ENCODE assay signal across 27 cellular contexts in the genomic region with DNA sequence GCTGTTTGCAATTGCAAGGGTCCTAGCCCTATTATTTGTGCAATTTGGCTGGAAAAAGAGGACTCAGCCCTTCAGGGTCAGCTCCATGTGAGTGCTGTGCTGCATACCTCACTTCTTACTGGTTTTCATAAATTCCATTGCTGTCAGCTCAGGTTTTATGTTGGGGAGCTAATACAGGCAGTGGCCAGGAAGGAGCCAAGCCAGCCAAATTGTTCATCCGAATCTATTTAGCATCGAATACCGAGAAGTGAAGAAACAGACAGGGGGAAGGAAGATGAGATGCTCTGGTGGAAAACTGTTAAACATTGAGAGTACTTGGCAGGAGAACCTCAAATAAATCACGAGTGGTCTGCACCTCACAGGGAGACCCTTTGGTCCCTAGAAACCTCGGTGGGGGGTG.
DNase-seq lines count a peak whose midpoint lies in the region; ATAC-seq and TF ChIP-seq lines count a peak whose summit lies in the region.
"Had no signal": no experiment of that assay in that cellular context is flagged by ENCODE, and none has a peak within 500 bp of the region (broad histone marks: within the 10 kb centered on the region; RNA-seq: fewer than 3 reads in every experiment).

No MANE protein-coding gene starts in this region.

- H3K4me3 Mint-ChIP-seq in natural killer cell treated with Interleukin-12 subunit alpha and Interleukin-12 subunit beta and Interleukin-15 and Interleukin-18, amount 100 ng/mL, for 72 hours: no peak overlapping the region
- H3K4me3 Mint-ChIP-seq: mesothelial cell of epicardium; naive thymus-derived CD8-positive, alpha-beta T cell; T-helper 17 cell had no signal

- no peaks in the 10 kb centered on the region for H3K36me3 Mint-ChIP-seq in natural killer cell treated with Interleukin-12 subunit alpha and Interleukin-12 subunit beta and Interleukin-15 and Interleukin-18, amount 100 ng/mL, for 72 hours
- H3K36me3 Mint-ChIP-seq: mesothelial cell of epicardium had no signal

- no peaks in the 10 kb centered on the region for H3K9me3 Mint-ChIP-seq in natural killer cell treated with Interleukin-12 subunit alpha and Interleukin-12 subunit beta and Interleukin-15 and Interleukin-18, amount 100 ng/mL, for 72 hours

- H3K9me2 ChIP-seq in GM23248 (ENCODE audit: insufficient read depth): no peaks in the 10 kb centered on the region
- no peaks in the 10 kb centered on the region for H3K9me2 ChIP-seq in hepatocyte (replicated peaks; ENCODE audit: insufficient read depth)

- H3K36me3 ChIP-seq in GM23248 (ENCODE audit: low read depth) (no peaks in the 10 kb centered on the region), brain microvascular endothelial cell (replicated peaks) (no peaks in the 10 kb centered on the region), hepatocyte (replicated peaks; ENCODE audit: insufficient read depth, low read depth) (no peaks in the 10 kb centered on the region)
- H3K36me3 ChIP-seq: BE2C, HAP-1, heart left ventricle, left lung, stomach, tibial nerve had no signal

- no peak for ATAC-seq in natural killer cell treated with Interleukin-12 subunit alpha and Interleukin-12 subunit beta and Interleukin-15 and Interleukin-18, amount 100 ng/mL, for 72 hours
- ATAC-seq: heart left ventricle; left lung; naive thymus-derived CD8-positive, alpha-beta T cell; sciatic nerve; T-helper 17 cell had no signal

- CTCF ChIA-PET in AG04450 (lab: Charles Lee): interaction anchor here (0.7 kb wide), 1 partner anchor 18 kb away, joined by 3 read pairs; no protein-coding TSS in a partner anchor

- in situ Hi-C loops in GM23248 (cut with MboI) (no loop called here), brain microvascular endothelial cell (cut with HindIII; ENCODE audit: low pct_ligation_motif_present, low sequenced_read_pairs) (no loop called here)

- H3K4me1 Mint-ChIP-seq in natural killer cell treated with Interleukin-12 subunit alpha and Interleukin-12 subunit beta and Interleukin-15 and Interleukin-18, amount 100 ng/mL, for 72 hours (ENCODE audit: low read depth in 2 of 2): peaks cover 0 to 2% of the 10 kb centered on the region in 2 donors
- H3K4me1 Mint-ChIP-seq: naive thymus-derived CD8-positive, alpha-beta T cell; T-helper 17 cell had no signal

- peaks cover 0 to 2% of the 10 kb centered on the region in 2 donors for H3K27me3 Mint-ChIP-seq in natural killer cell treated with Interleukin-12 subunit alpha and Interleukin-12 subunit beta and Interleukin-15 and Interleukin-18, amount 100 ng/mL, for 72 hours
- H3K27me3 Mint-ChIP-seq: T-helper 17 cell had no signal

- intact Hi-C loops in posterior vena cava (cut with DNase I): no loop called here

- peaks cover 12% of the 10 kb centered on the region; the same call in 1 of the 2 replicates for H3F3A ChIP-seq in GM23248 (ENCODE audit: insufficient read depth)

- POLR2A ChIA-PET in AG04450 (lab: Yijun Ruan, JAX): interaction anchor here (0.8 kb wide), 1 partner anchor 9 kb away, joined by 3 read pairs; no protein-coding TSS in a partner anchor

- H3K79me2 ChIP-seq in GM23248 (ENCODE audit: insufficient read depth): no peaks in the 10 kb centered on the region
- H3K79me2 ChIP-seq in hepatocyte: no peaks in the 10 kb centered on the region

- no peak overlapping the region for H3K27ac ChIP-seq in AG04450 (ENCODE audit: low read depth, low read length)
- H3K27ac ChIP-seq in GM23248: peak overlapping the region; percentile 36
- peak overlapping the region; percentile 17 for H3K27ac ChIP-seq in brain microvascular endothelial cell
- H3K27ac ChIP-seq in hepatocyte: no peak overlapping the region
- H3K27ac ChIP-seq: 22Rv1, heart left ventricle, left lung, stomach, tibial nerve had no signal

- H3K9me3 ChIP-seq in AG04450 (ENCODE audit: control insufficient read depth, insufficient read depth, low read length) (no peaks in the 10 kb centered on the region), GM23248 (ENCODE audit: low read depth) (no peaks in the 10 kb centered on the region), hepatocyte (ENCODE audit: low read depth) (no peaks in the 10 kb centered on the region)
- H3K9me3 ChIP-seq: BE2C, HAP-1 had no signal

- no peak overlapping the region for H3K4me3 ChIP-seq in AG04450 (ENCODE audit: low read depth, low read length)
- 0 out of 2 replicates have a peak overlapping the region, but pooled peaks have one; percentile 8 for H3K4me3 ChIP-seq in GM23248
- no peak overlapping the region for H3K4me3 ChIP-seq in brain microvascular endothelial cell (ENCODE audit: low read depth, low read length)
- no peak overlapping the region for H3K4me3 ChIP-seq in hepatocyte
- H3K4me3 ChIP-seq: HAP-1, heart left ventricle, left lung, stomach, tibial nerve had no signal

- H4K20me1 ChIP-seq in GM23248 (ENCODE audit: insufficient read depth) (no peaks in the 10 kb centered on the region), hepatocyte (ENCODE audit: insufficient read depth, poor library complexity, severe bottlenecking) (no peaks in the 10 kb centered on the region)

- H3K9ac ChIP-seq in GM23248: peak overlapping the region; percentile 45

- H3K27me3 ChIP-seq in AG04450 (ENCODE audit: control insufficient read depth, insufficient read depth, low read length): no peaks in the 10 kb centered on the region
- no peaks in the 10 kb centered on the region for H3K27me3 ChIP-seq in GM23248 (replicated peaks; ENCODE audit: insufficient read depth)
- no peaks in the 10 kb centered on the region for H3K27me3 ChIP-seq in brain microvascular endothelial cell (replicated peaks)
- no peaks in the 10 kb centered on the region for H3K27me3 ChIP-seq in hepatocyte
- H3K27me3 ChIP-seq: BE2C, heart left ventricle, left lung, stomach, tibial nerve had no signal

- TF ChIP-seq CTCF in AG04450 (IDR thresholded peaks at IDR 0.05; ENCODE audit: low read depth, low read length): no peak
- TF ChIP-seq CTCF in brain microvascular endothelial cell (IDR thresholded peaks at IDR 0.05; ENCODE audit: low read depth, low read length, missing control alignments): no peak
- TF ChIP-seq CTCF in hepatocyte (IDR thresholded peaks at IDR 0.05; ENCODE audit: poor library complexity): no peak

- H2AFZ ChIP-seq in GM23248: peak overlapping the region; percentile 40
- no peak overlapping the region for H2AFZ ChIP-seq in hepatocyte

- DNase-seq in AG04450 (ENCODE audit: low read depth, low spot score) (peak; percentile 47), GM23248 (peak; percentile 83), brain microvascular endothelial cell (peak; percentile 53), kidney tubule cell (ENCODE audit: low spot score) (peak; percentile 45), posterior vena cava (ENCODE audit: low spot score) (no peak), hepatocyte (ENCODE audit: low spot score) (no peak), inferior parietal cortex (ENCODE audit: extremely low spot score) (no peak)
- DNase-seq in natural killer cell treated with Interleukin-12 subunit alpha and Interleukin-12 subunit beta and Interleukin-15 and Interleukin-18, amount 100 ng/mL, for 72 hours (ENCODE audit: low spot score): no peak
- DNase-seq: activated gamma-delta T cell; activated T-cell treated with anti-CD3 and anti-CD28 coated beads, Interleukin-2, amount 50 U/mL, for 1 hour; BE2C; cortex of kidney; heart left ventricle; Kasumi-1; left lung; naive thymus-derived CD8-positive, alpha-beta T cell; NCI-H1048; NCI-H1930; NCI-H69; stimulated activated CD4-positive, alpha-beta T cell treated with anti-CD3 and anti-CD28 coated beads, Interleukin-15, amount 100 ng/mL, for 24 hours; stomach; T-helper 17 cell had no signal

- 2 to 14% methylated on average over 5 of the region's 5 CpGs for WGBS in GM23248 (ENCODE audit: low coverage in 1 of 2, low lambda C conversion rate in 2 of 2, missing lambda C conversion rate in 2 of 2), 2 experiments
- WGBS in hepatocyte (ENCODE audit: low lambda C conversion rate, missing lambda C conversion rate): 69% methylated on average over 5 of the region's 5 CpGs

- peaks cover 16% of the 10 kb centered on the region for H3K4me1 ChIP-seq in GM23248 (ENCODE audit: insufficient read depth)
- no peaks in the 10 kb centered on the region for H3K4me1 ChIP-seq in hepatocyte (ENCODE audit: insufficient read depth)
- H3K4me1 ChIP-seq: BE2C, HAP-1, heart left ventricle, left lung, stomach, tibial nerve had no signal

- peak overlapping the region; percentile 58 for H3K4me2 ChIP-seq in GM23248 (ENCODE audit: unreplicated experiment)
- H3K4me2 ChIP-seq in hepatocyte: no peak overlapping the region

- H3K27ac Mint-ChIP-seq in natural killer cell treated with Interleukin-12 subunit alpha and Interleukin-12 subunit beta and Interleukin-15 and Interleukin-18, amount 100 ng/mL, for 72 hours: no peak overlapping the region
- H3K27ac Mint-ChIP-seq: mesothelial cell of epicardium; naive thymus-derived CD8-positive, alpha-beta T cell; T-helper 17 cell had no signal

Comparison
In these comparisons a context has a peak if more than half of its experiments do, and no peak if none do; other contexts are left out.
1. DNase-seq: peak in AG04450 (single experiment), GM23248 (single experiment), brain microvascular endothelial cell (single experiment) and kidney tubule cell (single experiment); none in posterior vena cava (single experiment), hepatocyte (single experiment), natural killer cell treated with Interleukin-12 subunit alpha and Interleukin-12 subunit beta and Interleukin-15 and Interleukin-18, amount 100 ng/mL, for 72 hours (single experiment) and inferior parietal cortex (single experiment).
2. H3K27ac ChIP-seq: peak in GM23248 (single experiment) and brain microvascular endothelial cell (single experiment); none in AG04450 (single experiment) and hepatocyte (single experiment).